1 cellular context compared by ENCODE assay signal in genomic region chr20:54207743-54208491, GRCh38.
TF ChIP-seq lines count a peak whose summit lies in the region.

A gene with protein sequence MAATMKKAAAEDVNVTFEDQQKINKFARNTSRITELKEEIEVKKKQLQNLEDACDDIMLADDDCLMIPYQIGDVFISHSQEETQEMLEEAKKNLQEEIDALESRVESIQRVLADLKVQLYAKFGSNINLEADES (plus strand): TSS chr20:54208087. CDS start chr20:54208101, 14 bp downstream.

TF ChIP-seq in HepG2, 621 proteins besides CTCF, POLR2A, EP300 and RAD21 (continued from another document and continues in another):
- TF ChIP-seq, protein P1, sequence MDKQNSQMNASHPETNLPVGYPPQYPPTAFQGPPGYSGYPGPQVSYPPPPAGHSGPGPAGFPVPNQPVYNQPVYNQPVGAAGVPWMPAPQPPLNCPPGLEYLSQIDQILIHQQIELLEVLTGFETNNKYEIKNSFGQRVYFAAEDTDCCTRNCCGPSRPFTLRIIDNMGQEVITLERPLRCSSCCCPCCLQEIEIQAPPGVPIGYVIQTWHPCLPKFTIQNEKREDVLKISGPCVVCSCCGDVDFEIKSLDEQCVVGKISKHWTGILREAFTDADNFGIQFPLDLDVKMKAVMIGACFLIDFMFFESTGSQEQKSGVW (CRISPR knock-in tag; IDR thresholded peaks at IDR 0.05; ENCODE audit: borderline replicate concordance), result no peak
- TF ChIP-seq NCOA5 (CRISPR knock-in tag; IDR thresholded peaks at IDR 0.05), result peak; percentile 65
- peak; percentile 95 for TF ChIP-seq CAMTA2 (CRISPR knock-in tag; IDR thresholded peaks at IDR 0.05; ENCODE audit: borderline replicate concordance)
- TF ChIP-seq ZNF501 (CRISPR knock-in tag; IDR thresholded peaks at IDR 0.05), result peak; percentile 94
- peak; percentile 33; the same call in 1 of the 2 replicates for TF ChIP-seq ZNF552 (CRISPR knock-in tag; IDR thresholded peaks at IDR 0.05; ENCODE audit: borderline replicate concordance)
- peak; percentile 25; the same call in 1 of the 2 replicates for TF ChIP-seq ZNF33A (CRISPR knock-in tag; IDR thresholded peaks at IDR 0.05; ENCODE audit: borderline replicate concordance)
- TF ChIP-seq BCL6 (CRISPR knock-in tag; IDR thresholded peaks at IDR 0.05), result peak; percentile 74
- no peak for TF ChIP-seq POLR2AphosphoS2 (IDR thresholded peaks at IDR 0.05; ENCODE audit: low read depth, low read length)
- TF ChIP-seq, protein P2, sequence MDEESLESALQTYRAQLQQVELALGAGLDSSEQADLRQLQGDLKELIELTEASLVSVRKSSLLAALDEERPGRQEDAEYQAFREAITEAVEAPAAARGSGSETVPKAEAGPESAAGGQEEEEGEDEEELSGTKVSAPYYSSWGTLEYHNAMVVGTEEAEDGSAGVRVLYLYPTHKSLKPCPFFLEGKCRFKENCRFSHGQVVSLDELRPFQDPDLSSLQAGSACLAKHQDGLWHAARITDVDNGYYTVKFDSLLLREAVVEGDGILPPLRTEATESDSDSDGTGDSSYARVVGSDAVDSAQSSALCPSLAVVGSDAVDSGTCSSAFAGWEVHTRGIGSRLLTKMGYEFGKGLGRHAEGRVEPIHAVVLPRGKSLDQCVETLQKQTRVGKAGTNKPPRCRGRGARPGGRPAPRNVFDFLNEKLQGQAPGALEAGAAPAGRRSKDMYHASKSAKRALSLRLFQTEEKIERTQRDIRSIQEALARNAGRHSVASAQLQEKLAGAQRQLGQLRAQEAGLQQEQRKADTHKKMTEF (CRISPR knock-in tag; IDR thresholded peaks at IDR 0.05), result peak; percentile 86
- TF ChIP-seq ZNF337 (CRISPR knock-in tag; IDR thresholded peaks at IDR 0.05; ENCODE audit: borderline replicate concordance, low read depth), result no peak; the same call in 1 of the 2 replicates
- TF ChIP-seq TEAD3 (CRISPR knock-in tag; optimal IDR thresholded peaks at IDR 0.05; ENCODE audit: borderline replicate concordance), result peak; percentile 89
- TF ChIP-seq, protein P3, sequence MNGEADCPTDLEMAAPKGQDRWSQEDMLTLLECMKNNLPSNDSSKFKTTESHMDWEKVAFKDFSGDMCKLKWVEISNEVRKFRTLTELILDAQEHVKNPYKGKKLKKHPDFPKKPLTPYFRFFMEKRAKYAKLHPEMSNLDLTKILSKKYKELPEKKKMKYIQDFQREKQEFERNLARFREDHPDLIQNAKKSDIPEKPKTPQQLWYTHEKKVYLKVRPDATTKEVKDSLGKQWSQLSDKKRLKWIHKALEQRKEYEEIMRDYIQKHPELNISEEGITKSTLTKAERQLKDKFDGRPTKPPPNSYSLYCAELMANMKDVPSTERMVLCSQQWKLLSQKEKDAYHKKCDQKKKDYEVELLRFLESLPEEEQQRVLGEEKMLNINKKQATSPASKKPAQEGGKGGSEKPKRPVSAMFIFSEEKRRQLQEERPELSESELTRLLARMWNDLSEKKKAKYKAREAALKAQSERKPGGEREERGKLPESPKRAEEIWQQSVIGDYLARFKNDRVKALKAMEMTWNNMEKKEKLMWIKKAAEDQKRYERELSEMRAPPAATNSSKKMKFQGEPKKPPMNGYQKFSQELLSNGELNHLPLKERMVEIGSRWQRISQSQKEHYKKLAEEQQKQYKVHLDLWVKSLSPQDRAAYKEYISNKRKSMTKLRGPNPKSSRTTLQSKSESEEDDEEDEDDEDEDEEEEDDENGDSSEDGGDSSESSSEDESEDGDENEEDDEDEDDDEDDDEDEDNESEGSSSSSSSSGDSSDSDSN (CRISPR knock-in tag; IDR thresholded peaks at IDR 0.05), result peak; percentile 88
- TF ChIP-seq SMARCC2 (IDR thresholded peaks at IDR 0.05), result no peak
- peak; percentile 82; the same call in 1 of the 2 replicates for TF ChIP-seq U2AF2 (IDR thresholded peaks at IDR 0.05; ENCODE audit: low read depth, low read length)
- TF ChIP-seq, protein P4, sequence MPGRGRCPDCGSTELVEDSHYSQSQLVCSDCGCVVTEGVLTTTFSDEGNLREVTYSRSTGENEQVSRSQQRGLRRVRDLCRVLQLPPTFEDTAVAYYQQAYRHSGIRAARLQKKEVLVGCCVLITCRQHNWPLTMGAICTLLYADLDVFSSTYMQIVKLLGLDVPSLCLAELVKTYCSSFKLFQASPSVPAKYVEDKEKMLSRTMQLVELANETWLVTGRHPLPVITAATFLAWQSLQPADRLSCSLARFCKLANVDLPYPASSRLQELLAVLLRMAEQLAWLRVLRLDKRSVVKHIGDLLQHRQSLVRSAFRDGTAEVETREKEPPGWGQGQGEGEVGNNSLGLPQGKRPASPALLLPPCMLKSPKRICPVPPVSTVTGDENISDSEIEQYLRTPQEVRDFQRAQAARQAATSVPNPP (CRISPR knock-in tag; IDR thresholded peaks at IDR 0.05), result peak; percentile 40
- TF ChIP-seq DNMT3B (CRISPR knock-in tag; conservative IDR thresholded peaks at IDR 0.05), result peak; percentile 29; the same call in 1 of the 2 replicates
- 0 out of 2 replicates have a peak, but pooled peaks have one; percentile 40 for TF ChIP-seq ZNF619 (CRISPR knock-in tag; IDR thresholded peaks at IDR 0.05)
- peak; percentile 82 for TF ChIP-seq ZNF335 (CRISPR knock-in tag; IDR thresholded peaks at IDR 0.05)
- peak; percentile 93 for TF ChIP-seq MIER3 (CRISPR knock-in tag; IDR thresholded peaks at IDR 0.05; ENCODE audit: borderline replicate concordance)
- TF ChIP-seq FOSL2 (CRISPR knock-in tag; IDR thresholded peaks at IDR 0.05), result peak; percentile 72
- TF ChIP-seq HOXA7 (CRISPR knock-in tag; IDR thresholded peaks at IDR 0.05), result peak; percentile 87; the same call in 1 of the 2 replicates
- peak; percentile 99 for TF ChIP-seq ZFY (CRISPR knock-in tag; IDR thresholded peaks at IDR 0.05)
- TF ChIP-seq, protein P5, sequence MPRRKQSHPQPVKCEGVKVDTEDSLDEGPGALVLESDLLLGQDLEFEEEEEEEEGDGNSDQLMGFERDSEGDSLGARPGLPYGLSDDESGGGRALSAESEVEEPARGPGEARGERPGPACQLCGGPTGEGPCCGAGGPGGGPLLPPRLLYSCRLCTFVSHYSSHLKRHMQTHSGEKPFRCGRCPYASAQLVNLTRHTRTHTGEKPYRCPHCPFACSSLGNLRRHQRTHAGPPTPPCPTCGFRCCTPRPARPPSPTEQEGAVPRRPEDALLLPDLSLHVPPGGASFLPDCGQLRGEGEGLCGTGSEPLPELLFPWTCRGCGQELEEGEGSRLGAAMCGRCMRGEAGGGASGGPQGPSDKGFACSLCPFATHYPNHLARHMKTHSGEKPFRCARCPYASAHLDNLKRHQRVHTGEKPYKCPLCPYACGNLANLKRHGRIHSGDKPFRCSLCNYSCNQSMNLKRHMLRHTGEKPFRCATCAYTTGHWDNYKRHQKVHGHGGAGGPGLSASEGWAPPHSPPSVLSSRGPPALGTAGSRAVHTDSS (CRISPR knock-in tag; conservative IDR thresholded peaks at IDR 0.05), result peak; percentile 98; the same call in 1 of the 2 replicates
- no peak for TF ChIP-seq ZBTB4 (CRISPR knock-in tag; IDR thresholded peaks at IDR 0.05; ENCODE audit: borderline replicate concordance)
- TF ChIP-seq ETV6 (CRISPR knock-in tag; conservative IDR thresholded peaks at IDR 0.05), result peak; percentile 81; the same call in 1 of the 2 replicates
- TF ChIP-seq ZNF329 (CRISPR knock-in tag; IDR thresholded peaks at IDR 0.05; ENCODE audit: low read depth), result no peak
- no peak; the same call in 1 of the 2 replicates for TF ChIP-seq NR3C1 (CRISPR knock-in tag; IDR thresholded peaks at IDR 0.05)
- TF ChIP-seq, protein P6, sequence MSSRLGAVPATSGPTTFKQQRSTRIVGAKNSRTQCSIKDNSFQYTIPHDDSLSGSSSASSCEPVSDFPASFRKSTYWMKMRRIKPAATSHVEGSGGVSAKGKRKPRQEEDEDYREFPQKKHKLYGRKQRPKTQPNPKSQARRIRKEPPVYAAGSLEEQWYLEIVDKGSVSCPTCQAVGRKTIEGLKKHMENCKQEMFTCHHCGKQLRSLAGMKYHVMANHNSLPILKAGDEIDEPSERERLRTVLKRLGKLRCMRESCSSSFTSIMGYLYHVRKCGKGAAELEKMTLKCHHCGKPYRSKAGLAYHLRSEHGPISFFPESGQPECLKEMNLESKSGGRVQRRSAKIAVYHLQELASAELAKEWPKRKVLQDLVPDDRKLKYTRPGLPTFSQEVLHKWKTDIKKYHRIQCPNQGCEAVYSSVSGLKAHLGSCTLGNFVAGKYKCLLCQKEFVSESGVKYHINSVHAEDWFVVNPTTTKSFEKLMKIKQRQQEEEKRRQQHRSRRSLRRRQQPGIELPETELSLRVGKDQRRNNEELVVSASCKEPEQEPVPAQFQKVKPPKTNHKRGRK (CRISPR knock-in tag; IDR thresholded peaks at IDR 0.05), result no peak
- TF ChIP-seq SMARCE1 (IDR thresholded peaks at IDR 0.05; ENCODE audit: borderline replicate concordance), result no peak
- TF ChIP-seq MEIS1 (CRISPR knock-in tag; IDR thresholded peaks at IDR 0.05; ENCODE audit: borderline replicate concordance), result no peak
- no peak for TF ChIP-seq SOX6 (IDR thresholded peaks at IDR 0.05)
- TF ChIP-seq SOX6 (CRISPR knock-in tag; IDR thresholded peaks at IDR 0.05), result peak; percentile 74
- TF ChIP-seq ZNF121 (CRISPR knock-in tag; IDR thresholded peaks at IDR 0.05), result peak; percentile 59; the same call in 1 of the 2 replicates
- peak; percentile 99 for TF ChIP-seq SMAD1 (CRISPR knock-in tag; IDR thresholded peaks at IDR 0.05; ENCODE audit: borderline replicate concordance, low read depth)
- TF ChIP-seq, protein P7, sequence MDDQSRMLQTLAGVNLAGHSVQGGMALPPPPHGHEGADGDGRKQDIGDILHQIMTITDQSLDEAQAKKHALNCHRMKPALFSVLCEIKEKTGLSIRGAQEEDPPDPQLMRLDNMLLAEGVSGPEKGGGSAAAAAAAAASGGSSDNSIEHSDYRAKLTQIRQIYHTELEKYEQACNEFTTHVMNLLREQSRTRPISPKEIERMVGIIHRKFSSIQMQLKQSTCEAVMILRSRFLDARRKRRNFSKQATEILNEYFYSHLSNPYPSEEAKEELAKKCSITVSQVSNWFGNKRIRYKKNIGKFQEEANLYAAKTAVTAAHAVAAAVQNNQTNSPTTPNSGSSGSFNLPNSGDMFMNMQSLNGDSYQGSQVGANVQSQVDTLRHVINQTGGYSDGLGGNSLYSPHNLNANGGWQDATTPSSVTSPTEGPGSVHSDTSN (CRISPR knock-in tag; IDR thresholded peaks at IDR 0.05; ENCODE audit: borderline replicate concordance), result peak; percentile 90
- TF ChIP-seq, protein P8, sequence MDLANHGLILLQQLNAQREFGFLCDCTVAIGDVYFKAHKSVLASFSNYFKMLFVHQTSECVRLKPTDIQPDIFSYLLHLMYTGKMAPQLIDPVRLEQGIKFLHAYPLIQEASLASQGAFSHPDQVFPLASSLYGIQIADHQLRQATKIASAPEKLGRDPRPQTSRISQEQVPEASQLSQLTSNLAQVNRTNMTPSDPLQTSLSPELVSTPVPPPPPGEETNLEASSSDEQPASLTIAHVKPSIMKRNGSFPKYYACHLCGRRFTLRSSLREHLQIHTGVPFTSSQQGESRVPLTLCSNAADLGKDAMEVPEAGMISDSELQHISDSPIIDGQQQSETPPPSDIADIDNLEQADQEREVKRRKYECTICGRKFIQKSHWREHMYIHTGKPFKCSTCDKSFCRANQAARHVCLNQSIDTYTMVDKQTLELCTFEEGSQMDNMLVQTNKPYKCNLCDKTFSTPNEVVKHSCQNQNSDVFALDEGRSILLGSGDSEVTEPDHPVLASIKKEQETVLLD (CRISPR knock-in tag; IDR thresholded peaks at IDR 0.05; ENCODE audit: low read depth), result peak; percentile 70
- TF ChIP-seq PHB2 (IDR thresholded peaks at IDR 0.05; ENCODE audit: partially characterized antibody), result no peak
- TF ChIP-seq ZNF776 (CRISPR knock-in tag; IDR thresholded peaks at IDR 0.05), result peak; percentile 98
- TF ChIP-seq ZNF33B (CRISPR knock-in tag; IDR thresholded peaks at IDR 0.05), result peak; percentile 37; the same call in 1 of the 2 replicates
- TF ChIP-seq, protein P9, sequence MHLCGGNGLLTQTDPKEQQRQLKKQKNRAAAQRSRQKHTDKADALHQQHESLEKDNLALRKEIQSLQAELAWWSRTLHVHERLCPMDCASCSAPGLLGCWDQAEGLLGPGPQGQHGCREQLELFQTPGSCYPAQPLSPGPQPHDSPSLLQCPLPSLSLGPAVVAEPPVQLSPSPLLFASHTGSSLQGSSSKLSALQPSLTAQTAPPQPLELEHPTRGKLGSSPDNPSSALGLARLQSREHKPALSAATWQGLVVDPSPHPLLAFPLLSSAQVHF (CRISPR knock-in tag; IDR thresholded peaks at IDR 0.05), result peak; percentile 74
- peak; percentile 83 for TF ChIP-seq CCAR2 (optimal IDR thresholded peaks at IDR 0.05; ENCODE audit: low read depth, low read length)
- TF ChIP-seq HNRNPK (IDR thresholded peaks at IDR 0.05; ENCODE audit: low read depth, low read length, poor library complexity, severe bottlenecking), result peak; percentile 82
- peak; percentile 97 for TF ChIP-seq FOXO1 (CRISPR knock-in tag; IDR thresholded peaks at IDR 0.05)
- TF ChIP-seq MBNL3 (CRISPR knock-in tag; conservative IDR thresholded peaks at IDR 0.05), result no peak
- TF ChIP-seq ZNF30 (CRISPR knock-in tag; IDR thresholded peaks at IDR 0.05), result peak; percentile 63; the same call in 1 of the 2 replicates
- peak; percentile 92 for TF ChIP-seq HDAC1 (CRISPR knock-in tag; IDR thresholded peaks at IDR 0.05)
- TF ChIP-seq ZNF414 (CRISPR knock-in tag; IDR thresholded peaks at IDR 0.05), result peak; percentile 92; the same call in 1 of the 2 replicates
